In the genomic region with DNA sequence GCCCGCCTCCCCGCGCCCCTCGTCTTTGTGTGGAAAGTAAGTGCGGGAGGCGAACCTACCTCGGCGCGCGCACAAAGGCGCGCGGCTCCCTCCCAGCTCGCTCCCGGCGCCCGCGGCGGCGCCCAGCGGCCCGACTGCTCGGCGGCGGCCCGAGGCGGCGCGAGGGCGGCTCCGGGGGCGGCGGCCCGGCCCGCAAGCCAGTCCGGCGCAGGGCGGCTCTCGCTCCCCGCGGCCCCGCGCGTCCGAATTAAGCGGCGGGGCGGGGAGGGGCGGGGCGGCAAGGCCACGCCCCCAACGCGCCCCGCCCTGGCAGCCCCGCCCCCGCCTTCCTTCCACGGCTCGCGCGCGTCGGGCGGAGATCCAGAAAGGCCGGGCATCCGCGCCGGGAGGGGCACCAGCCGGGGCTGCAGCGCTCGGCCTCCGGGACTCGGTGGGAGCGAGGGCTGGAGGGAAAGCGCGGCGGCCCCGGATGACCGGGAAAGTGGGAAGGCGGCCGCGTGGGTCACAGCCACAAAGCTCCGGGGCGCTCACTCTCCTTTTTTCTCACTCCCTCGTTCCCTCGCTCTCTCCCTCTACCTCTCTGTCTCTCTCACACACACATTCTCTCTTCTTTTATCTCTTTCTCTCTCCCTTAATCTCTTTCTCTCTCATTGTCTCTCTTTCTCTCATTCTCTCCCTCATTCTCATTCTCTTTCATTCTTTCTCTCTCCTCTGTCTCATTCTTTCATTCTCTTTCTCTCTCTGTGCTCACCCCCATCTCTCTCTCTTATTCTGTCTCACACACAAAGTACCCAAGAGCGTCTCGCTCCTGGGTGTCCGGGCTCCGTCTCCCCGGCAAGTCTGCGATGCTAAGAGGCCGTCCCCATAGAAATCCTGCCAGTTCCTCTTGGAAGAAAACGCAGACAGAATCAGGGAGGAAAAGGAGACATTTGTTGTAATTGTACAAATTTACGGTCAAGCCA, we compare ENCODE assay signal across 1 cellular context.
TF ChIP-seq lines count a peak whose summit lies in the region.

No MANE protein-coding gene starts in this region.

TF ChIP-seq in H1, 55 proteins besides CTCF, POLR2A, EP300 and RAD21 (continued from another document):
- TF ChIP-seq, protein P1, sequence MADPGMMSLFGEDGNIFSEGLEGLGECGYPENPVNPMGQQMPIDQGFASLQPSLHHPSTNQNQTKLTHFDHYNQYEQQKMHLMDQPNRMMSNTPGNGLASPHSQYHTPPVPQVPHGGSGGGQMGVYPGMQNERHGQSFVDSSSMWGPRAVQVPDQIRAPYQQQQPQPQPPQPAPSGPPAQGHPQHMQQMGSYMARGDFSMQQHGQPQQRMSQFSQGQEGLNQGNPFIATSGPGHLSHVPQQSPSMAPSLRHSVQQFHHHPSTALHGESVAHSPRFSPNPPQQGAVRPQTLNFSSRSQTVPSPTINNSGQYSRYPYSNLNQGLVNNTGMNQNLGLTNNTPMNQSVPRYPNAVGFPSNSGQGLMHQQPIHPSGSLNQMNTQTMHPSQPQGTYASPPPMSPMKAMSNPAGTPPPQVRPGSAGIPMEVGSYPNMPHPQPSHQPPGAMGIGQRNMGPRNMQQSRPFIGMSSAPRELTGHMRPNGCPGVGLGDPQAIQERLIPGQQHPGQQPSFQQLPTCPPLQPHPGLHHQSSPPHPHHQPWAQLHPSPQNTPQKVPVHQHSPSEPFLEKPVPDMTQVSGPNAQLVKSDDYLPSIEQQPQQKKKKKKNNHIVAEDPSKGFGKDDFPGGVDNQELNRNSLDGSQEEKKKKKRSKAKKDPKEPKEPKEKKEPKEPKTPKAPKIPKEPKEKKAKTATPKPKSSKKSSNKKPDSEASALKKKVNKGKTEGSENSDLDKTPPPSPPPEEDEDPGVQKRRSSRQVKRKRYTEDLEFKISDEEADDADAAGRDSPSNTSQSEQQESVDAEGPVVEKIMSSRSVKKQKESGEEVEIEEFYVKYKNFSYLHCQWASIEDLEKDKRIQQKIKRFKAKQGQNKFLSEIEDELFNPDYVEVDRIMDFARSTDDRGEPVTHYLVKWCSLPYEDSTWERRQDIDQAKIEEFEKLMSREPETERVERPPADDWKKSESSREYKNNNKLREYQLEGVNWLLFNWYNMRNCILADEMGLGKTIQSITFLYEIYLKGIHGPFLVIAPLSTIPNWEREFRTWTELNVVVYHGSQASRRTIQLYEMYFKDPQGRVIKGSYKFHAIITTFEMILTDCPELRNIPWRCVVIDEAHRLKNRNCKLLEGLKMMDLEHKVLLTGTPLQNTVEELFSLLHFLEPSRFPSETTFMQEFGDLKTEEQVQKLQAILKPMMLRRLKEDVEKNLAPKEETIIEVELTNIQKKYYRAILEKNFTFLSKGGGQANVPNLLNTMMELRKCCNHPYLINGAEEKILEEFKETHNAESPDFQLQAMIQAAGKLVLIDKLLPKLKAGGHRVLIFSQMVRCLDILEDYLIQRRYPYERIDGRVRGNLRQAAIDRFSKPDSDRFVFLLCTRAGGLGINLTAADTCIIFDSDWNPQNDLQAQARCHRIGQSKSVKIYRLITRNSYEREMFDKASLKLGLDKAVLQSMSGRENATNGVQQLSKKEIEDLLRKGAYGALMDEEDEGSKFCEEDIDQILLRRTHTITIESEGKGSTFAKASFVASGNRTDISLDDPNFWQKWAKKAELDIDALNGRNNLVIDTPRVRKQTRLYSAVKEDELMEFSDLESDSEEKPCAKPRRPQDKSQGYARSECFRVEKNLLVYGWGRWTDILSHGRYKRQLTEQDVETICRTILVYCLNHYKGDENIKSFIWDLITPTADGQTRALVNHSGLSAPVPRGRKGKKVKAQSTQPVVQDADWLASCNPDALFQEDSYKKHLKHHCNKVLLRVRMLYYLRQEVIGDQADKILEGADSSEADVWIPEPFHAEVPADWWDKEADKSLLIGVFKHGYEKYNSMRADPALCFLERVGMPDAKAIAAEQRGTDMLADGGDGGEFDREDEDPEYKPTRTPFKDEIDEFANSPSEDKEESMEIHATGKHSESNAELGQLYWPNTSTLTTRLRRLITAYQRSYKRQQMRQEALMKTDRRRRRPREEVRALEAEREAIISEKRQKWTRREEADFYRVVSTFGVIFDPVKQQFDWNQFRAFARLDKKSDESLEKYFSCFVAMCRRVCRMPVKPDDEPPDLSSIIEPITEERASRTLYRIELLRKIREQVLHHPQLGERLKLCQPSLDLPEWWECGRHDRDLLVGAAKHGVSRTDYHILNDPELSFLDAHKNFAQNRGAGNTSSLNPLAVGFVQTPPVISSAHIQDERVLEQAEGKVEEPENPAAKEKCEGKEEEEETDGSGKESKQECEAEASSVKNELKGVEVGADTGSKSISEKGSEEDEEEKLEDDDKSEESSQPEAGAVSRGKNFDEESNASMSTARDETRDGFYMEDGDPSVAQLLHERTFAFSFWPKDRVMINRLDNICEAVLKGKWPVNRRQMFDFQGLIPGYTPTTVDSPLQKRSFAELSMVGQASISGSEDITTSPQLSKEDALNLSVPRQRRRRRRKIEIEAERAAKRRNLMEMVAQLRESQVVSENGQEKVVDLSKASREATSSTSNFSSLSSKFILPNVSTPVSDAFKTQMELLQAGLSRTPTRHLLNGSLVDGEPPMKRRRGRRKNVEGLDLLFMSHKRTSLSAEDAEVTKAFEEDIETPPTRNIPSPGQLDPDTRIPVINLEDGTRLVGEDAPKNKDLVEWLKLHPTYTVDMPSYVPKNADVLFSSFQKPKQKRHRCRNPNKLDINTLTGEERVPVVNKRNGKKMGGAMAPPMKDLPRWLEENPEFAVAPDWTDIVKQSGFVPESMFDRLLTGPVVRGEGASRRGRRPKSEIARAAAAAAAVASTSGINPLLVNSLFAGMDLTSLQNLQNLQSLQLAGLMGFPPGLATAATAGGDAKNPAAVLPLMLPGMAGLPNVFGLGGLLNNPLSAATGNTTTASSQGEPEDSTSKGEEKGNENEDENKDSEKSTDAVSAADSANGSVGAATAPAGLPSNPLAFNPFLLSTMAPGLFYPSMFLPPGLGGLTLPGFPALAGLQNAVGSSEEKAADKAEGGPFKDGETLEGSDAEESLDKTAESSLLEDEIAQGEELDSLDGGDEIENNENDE (IDR thresholded peaks at IDR 0.05; ENCODE audit: insufficient replicate concordance, low read length) = no peak
- peak; percentile 84 for TF ChIP-seq KDM4A (IDR thresholded peaks at IDR 0.05; ENCODE audit: low read depth, low read length, severe bottlenecking)
- TF ChIP-seq SIRT6 (IDR thresholded peaks at IDR 0.05; ENCODE audit: low read length) = no peak
- TF ChIP-seq PHF8 (conservative IDR thresholded peaks at IDR 0.05; ENCODE audit: low read depth, low read length) = peak; percentile 29; the same call in 1 of the 2 replicates
